ENCODE assay signal across 20 cellular contexts in genomic region chr2:46008082-46008870, GRCh38.
DNase-seq lines count a peak whose midpoint lies in the region; ATAC-seq, FAIRE-seq and TF ChIP-seq lines count a peak whose summit lies in the region.
"Had no signal": no experiment of that assay in that cellular context is flagged by ENCODE, and none has a peak within 500 bp of the region (broad histone marks: within the 10 kb centered on the region; RNA-seq: fewer than 3 reads in every experiment).

No MANE protein-coding gene starts in this region.

- H3K9ac ChIP-seq in mesenchymal stem cell (ENCODE audit: low read length): no peak overlapping the region

- H3K27me3 ChIP-seq in bronchial epithelial cell (ENCODE audit: control insufficient read depth, insufficient read depth, low read length): no peaks in the 10 kb centered on the region
- no peaks in the 10 kb centered on the region for H3K27me3 ChIP-seq in mesenchymal stem cell (ENCODE audit: control insufficient read depth in 1 of 2, insufficient read depth in 1 of 2, low read length in 2 of 2)
- H3K27me3 ChIP-seq in CD4-positive, alpha-beta T cell (ENCODE audit: control insufficient read depth, insufficient read depth, low read length): no peaks in the 10 kb centered on the region
- H3K27me3 ChIP-seq: gastrocnemius medialis, MG63, ovary had no signal

- no peaks in the 10 kb centered on the region for H3K27me3 Mint-ChIP-seq in CD4-positive, alpha-beta T cell
- H3K27me3 Mint-ChIP-seq in stimulated activated naive B cell treated with anti-CD40 and anti-IgM and Interleukin-4, amounts not matched to agents 10 μg/mL and 1 μg/mL and 100 μg/mL, for 72 hours: no peaks in the 10 kb centered on the region
- H3K27me3 Mint-ChIP-seq: T-cell had no signal

- no peak for FAIRE-seq in bronchial epithelial cell (lab: Jason Lieb, UNC)
- FAIRE-seq: endometrium had no signal

- 61% methylated on average over 4 of the region's 5 CpGs for WGBS in mesenchymal stem cell

- H3K4me3 Mint-ChIP-seq in CD4-positive, alpha-beta T cell: no peak overlapping the region
- H3K4me3 Mint-ChIP-seq in stimulated activated naive B cell treated with anti-CD40 and anti-IgM and Interleukin-4, amounts not matched to agents 10 μg/mL and 1 μg/mL and 100 μg/mL, for 72 hours: no peak overlapping the region
- H3K4me3 Mint-ChIP-seq: T-cell had no signal

- no peaks in the 10 kb centered on the region for H3K9me3 Mint-ChIP-seq in CD4-positive, alpha-beta T cell
- H3K9me3 Mint-ChIP-seq in stimulated activated naive B cell treated with anti-CD40 and anti-IgM and Interleukin-4, amounts not matched to agents 10 μg/mL and 1 μg/mL and 100 μg/mL, for 72 hours: no peaks in the 10 kb centered on the region
- H3K9me3 Mint-ChIP-seq: T-cell had no signal

- H3K27ac ChIP-seq in mesenchymal stem cell (ENCODE audit: low read length, poor library complexity, severe bottlenecking): no peak overlapping the region
- H3K27ac ChIP-seq in CD4-positive, alpha-beta T cell (ENCODE audit: low read depth, low read length): no peak overlapping the region
- H3K27ac ChIP-seq: gastrocnemius medialis, ovary had no signal

- no peak for ATAC-seq in GM21576 (IDR thresholded peaks at IDR 0.05; ENCODE audit: unreplicated experiment)
- ATAC-seq in CD4-positive, alpha-beta T cell (ENCODE audit: poor library complexity): no peak
- no peak for ATAC-seq in stimulated activated naive B cell treated with anti-CD40 and anti-IgM and Interleukin-4, amounts not matched to agents 10 μg/mL and 1 μg/mL and 100 μg/mL, for 72 hours (replicated peaks)
- ATAC-seq: gastrocnemius medialis, T-cell had no signal

- H2BK120ac ChIP-seq in mesenchymal stem cell (ENCODE audit: low read depth, low read length): no peak overlapping the region

- H2BK12ac ChIP-seq in mesenchymal stem cell (ENCODE audit: low read length in 2 of 2): peak overlapping the region in 1 of 2 experiments; percentile 20

- peaks cover 42% of the 10 kb centered on the region for H3K36me3 Mint-ChIP-seq in CD4-positive, alpha-beta T cell (ENCODE audit: low read depth)
- peaks cover 34 to 51% of the 10 kb centered on the region in 2 donors for H3K36me3 Mint-ChIP-seq in stimulated activated naive B cell treated with anti-CD40 and anti-IgM and Interleukin-4, amounts not matched to agents 10 μg/mL and 1 μg/mL and 100 μg/mL, for 72 hours

- H4K91ac ChIP-seq in mesenchymal stem cell (ENCODE audit: low read length): no peak overlapping the region

- no peak for TF ChIP-seq CTCF in bronchial epithelial cell (IDR thresholded peaks at IDR 0.05; ENCODE audit: insufficient read depth, low read length, severe bottlenecking)
- no peak for TF ChIP-seq CTCF in CD4-positive, alpha-beta T cell (IDR thresholded peaks at IDR 0.05)

- H3K27ac Mint-ChIP-seq in CD4-positive, alpha-beta T cell: no peak overlapping the region
- H3K27ac Mint-ChIP-seq in stimulated activated naive B cell treated with anti-CD40 and anti-IgM and Interleukin-4, amounts not matched to agents 10 μg/mL and 1 μg/mL and 100 μg/mL, for 72 hours: no peak overlapping the region
- H3K27ac Mint-ChIP-seq: T-cell had no signal

- H3K4me3 ChIP-seq in bronchial epithelial cell (ENCODE audit: low read depth, low read length): no peak overlapping the region
- no peak overlapping the region for H3K4me3 ChIP-seq in mesenchymal stem cell (ENCODE audit: insufficient read depth in 1 of 2, low read depth in 1 of 2, low read length in 2 of 2)
- H3K4me3 ChIP-seq: gastrocnemius medialis, HAP-1, MG63, ovary had no signal

- no peak overlapping the region for H2AK5ac ChIP-seq in mesenchymal stem cell (ENCODE audit: low read length, severe bottlenecking)

- POLR2A ChIA-PET in CD4-positive, alpha-beta T cell (lab: Charles Lee): interaction anchor here (1.1 kb wide), 1 partner anchor 358 kb away, joined by 3 read pairs; no protein-coding TSS in a partner anchor

- H3K23ac ChIP-seq in mesenchymal stem cell (ENCODE audit: low read length in 2 of 2): no peak overlapping the region

- H3K79me1 ChIP-seq in mesenchymal stem cell (replicated peaks; ENCODE audit: low read length, poor library complexity, severe bottlenecking): no peaks in the 10 kb centered on the region

- H3K9me3 ChIP-seq in mesenchymal stem cell (ENCODE audit: control insufficient read depth, low read length): no peaks in the 10 kb centered on the region
- H3K9me3 ChIP-seq in CD4-positive, alpha-beta T cell (ENCODE audit: control insufficient read depth, low read length): no peaks in the 10 kb centered on the region
- H3K9me3 ChIP-seq: gastrocnemius medialis, HAP-1, MG63, ovary had no signal

- H3K4ac ChIP-seq in mesenchymal stem cell (ENCODE audit: low read depth in 1 of 2, low read length in 2 of 2): peak overlapping the region in 1 of 2 experiments; percentile 66

- H2BK15ac ChIP-seq in mesenchymal stem cell (ENCODE audit: low read depth, poor library complexity, severe bottlenecking): no peak overlapping the region

- DNase-seq in EL (peak; percentile 73), M059J (ENCODE audit: low read depth) (peak; percentile 70), bronchial epithelial cell (ENCODE audit: low read depth) (peak; percentile 77), mesenchymal stem cell (no peak), dermis blood vessel endothelial cell (no peak)
- DNase-seq in CD4-positive, alpha-beta T cell: no peak
- DNase-seq in stimulated activated naive B cell treated with anti-CD40 and anti-IgM and Interleukin-4, amounts not matched to agents 10 μg/mL and 1 μg/mL and 100 μg/mL, for 72 hours: no peak
- DNase-seq: activated CD8-positive, alpha-beta memory T cell treated with anti-CD3 and anti-CD28 coated beads for 24 hours; AML-193; amygdala; gastrocnemius medialis; MG63; NCI-H1694 treated with DMSO at 0.1 percent for 48 hours; NK-92 treated with Interleukin-12 subunit alpha and Interleukin-12 subunit beta, amount 100 ng/mL, for 24 hours; ovary; stimulated activated CD4-positive, alpha-beta T cell treated with anti-CD3 and anti-CD28 coated beads, Interleukin-4, amount 100 ng/mL, for 1 hour; T-cell had no signal

- H2BK5ac ChIP-seq in mesenchymal stem cell (ENCODE audit: low read depth, low read length, poor library complexity, severe bottlenecking): no peak overlapping the region

- no peak overlapping the region for H3K4me2 ChIP-seq in mesenchymal stem cell (ENCODE audit: low read length, poor library complexity, severe bottlenecking)

- peak overlapping the region in 1 of 2 experiments; percentile 8 for H3K18ac ChIP-seq in mesenchymal stem cell (ENCODE audit: low read depth in 1 of 2, low read length in 2 of 2)

- H3K14ac ChIP-seq in mesenchymal stem cell (ENCODE audit: low read length in 2 of 2): no peak overlapping the region

- CTCF ChIA-PET in CD4-positive, alpha-beta T cell (lab: Charles Lee): no interaction called here

- H3K36me3 ChIP-seq in bronchial epithelial cell (ENCODE audit: control insufficient read depth, insufficient read depth, low read length) (peaks cover 2% of the 10 kb centered on the region), mesenchymal stem cell (ENCODE audit: control insufficient read depth in 1 of 2, insufficient read depth in 2 of 2, low read depth in 1 of 2, low read length in 2 of 2) (peaks cover 3 to 97% of the 10 kb centered on the region in 2 experiments)
- H3K36me3 ChIP-seq: HAP-1, ovary had no signal

- peaks cover 3% of the 10 kb centered on the region for H3K4me1 ChIP-seq in mesenchymal stem cell (ENCODE audit: control insufficient read depth, insufficient read depth, low read depth, low read length)
- H3K4me1 ChIP-seq: HAP-1 had no signal

- H4K8ac ChIP-seq in mesenchymal stem cell (ENCODE audit: low read length): peak overlapping the region; percentile 51

- H2AFZ ChIP-seq in mesenchymal stem cell (ENCODE audit: low read depth, low read length): no peak overlapping the region

- intact Hi-C loops in CD4-positive, alpha-beta T cell (cut with DNase I, micrococcal nuclease): no loop called here

- peaks cover 4% of the 10 kb centered on the region for H3K4me1 Mint-ChIP-seq in CD4-positive, alpha-beta T cell (ENCODE audit: low read depth)
- no peaks in the 10 kb centered on the region for H3K4me1 Mint-ChIP-seq in stimulated activated naive B cell treated with anti-CD40 and anti-IgM and Interleukin-4, amounts not matched to agents 10 μg/mL and 1 μg/mL and 100 μg/mL, for 72 hours
- H3K4me1 Mint-ChIP-seq: T-cell had no signal

Comparison
In these comparisons a context has a peak if more than half of its experiments do, and no peak if none do; other contexts are left out.
1. DNase-seq: peak in EL (single experiment), M059J (single experiment) and bronchial epithelial cell (single experiment); none in mesenchymal stem cell (single experiment), dermis blood vessel endothelial cell (single experiment), CD4-positive, alpha-beta T cell (0 of 10) and stimulated activated naive B cell treated with anti-CD40 and anti-IgM and Interleukin-4, amounts not matched to agents 10 μg/mL and 1 μg/mL and 100 μg/mL, for 72 hours (single experiment).